Comparison of ENCODE assay signal across 1 cellular context in the genomic region with DNA sequence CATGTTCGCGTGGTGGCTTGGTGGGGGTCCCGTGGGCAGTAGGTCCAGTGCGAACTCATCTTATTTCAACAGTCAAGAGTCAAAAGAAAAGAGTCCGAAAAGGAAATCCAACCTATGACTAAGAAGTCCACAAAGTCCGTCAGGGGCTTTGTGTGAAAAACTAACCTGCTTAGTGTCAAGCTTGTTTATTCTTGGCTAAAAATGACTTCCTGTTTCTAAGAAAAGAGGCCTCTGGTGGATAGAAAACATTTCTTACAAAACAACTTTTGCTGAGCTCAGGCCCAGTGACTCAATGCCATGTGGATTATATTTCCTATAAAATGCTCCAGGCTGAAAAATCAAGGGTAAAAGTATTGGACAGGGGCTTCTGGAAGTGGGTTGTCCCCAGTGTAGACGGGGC.
TF ChIP-seq lines count a peak whose summit lies in the region.

No MANE protein-coding gene starts in this region.

TF ChIP-seq in GM23338, 12 proteins besides CTCF, POLR2A, EP300 and RAD21 (continued from another document):
- TF ChIP-seq, protein P1, sequence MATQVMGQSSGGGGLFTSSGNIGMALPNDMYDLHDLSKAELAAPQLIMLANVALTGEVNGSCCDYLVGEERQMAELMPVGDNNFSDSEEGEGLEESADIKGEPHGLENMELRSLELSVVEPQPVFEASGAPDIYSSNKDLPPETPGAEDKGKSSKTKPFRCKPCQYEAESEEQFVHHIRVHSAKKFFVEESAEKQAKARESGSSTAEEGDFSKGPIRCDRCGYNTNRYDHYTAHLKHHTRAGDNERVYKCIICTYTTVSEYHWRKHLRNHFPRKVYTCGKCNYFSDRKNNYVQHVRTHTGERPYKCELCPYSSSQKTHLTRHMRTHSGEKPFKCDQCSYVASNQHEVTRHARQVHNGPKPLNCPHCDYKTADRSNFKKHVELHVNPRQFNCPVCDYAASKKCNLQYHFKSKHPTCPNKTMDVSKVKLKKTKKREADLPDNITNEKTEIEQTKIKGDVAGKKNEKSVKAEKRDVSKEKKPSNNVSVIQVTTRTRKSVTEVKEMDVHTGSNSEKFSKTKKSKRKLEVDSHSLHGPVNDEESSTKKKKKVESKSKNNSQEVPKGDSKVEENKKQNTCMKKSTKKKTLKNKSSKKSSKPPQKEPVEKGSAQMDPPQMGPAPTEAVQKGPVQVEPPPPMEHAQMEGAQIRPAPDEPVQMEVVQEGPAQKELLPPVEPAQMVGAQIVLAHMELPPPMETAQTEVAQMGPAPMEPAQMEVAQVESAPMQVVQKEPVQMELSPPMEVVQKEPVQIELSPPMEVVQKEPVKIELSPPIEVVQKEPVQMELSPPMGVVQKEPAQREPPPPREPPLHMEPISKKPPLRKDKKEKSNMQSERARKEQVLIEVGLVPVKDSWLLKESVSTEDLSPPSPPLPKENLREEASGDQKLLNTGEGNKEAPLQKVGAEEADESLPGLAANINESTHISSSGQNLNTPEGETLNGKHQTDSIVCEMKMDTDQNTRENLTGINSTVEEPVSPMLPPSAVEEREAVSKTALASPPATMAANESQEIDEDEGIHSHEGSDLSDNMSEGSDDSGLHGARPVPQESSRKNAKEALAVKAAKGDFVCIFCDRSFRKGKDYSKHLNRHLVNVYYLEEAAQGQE (IDR thresholded peaks at IDR 0.05; ENCODE audit: unreplicated experiment): no peak
- TF ChIP-seq EZH2 (IDR thresholded peaks at IDR 0.05; ENCODE audit: low read depth, unreplicated experiment) (no peak), ZNF114 (CRISPR knock-in tag; IDR thresholded peaks at IDR 0.05) (no peak), STAT1 (IDR thresholded peaks at IDR 0.05; ENCODE audit: unreplicated experiment) (no peak)
